In genomic region chr22:36075230-36075629, GRCh38 we compare ENCODE assay signal across 26 cellular contexts.
"Had no signal": no experiment of that assay in that cellular context is flagged by ENCODE, and none has a peak within 500 bp of the region (broad histone marks: within the 10 kb centered on the region; RNA-seq: fewer than 3 reads in every experiment).

No MANE protein-coding gene starts in this region.

- DNase-seq: stimulated activated CD4-positive, alpha-beta T cell treated with anti-CD3 and anti-CD28 coated beads, Interleukin-2, amount 100 ng/mL, for 48 hours; stimulated activated CD4-positive, alpha-beta T cell treated with anti-CD3 and anti-CD28 coated beads, Interleukin-4, amount 100 ng/mL, for 1 hour; stimulated activated CD4-positive, alpha-beta T cell treated with anti-CD3 and anti-CD28 coated beads, Interleukin-4, amount 100 ng/mL, for 24 hours; stimulated activated CD4-positive, alpha-beta T cell treated with anti-CD3 and anti-CD28 coated beads, Interleukin-4, amount 100 ng/mL, for 4 hours; stimulated activated CD8-positive, alpha-beta memory T cell treated with anti-CD3 and anti-CD28 coated beads, Interleukin-4, amount 100 ng/mL, for 48 hours; stimulated activated naive B cell treated with anti-CD40 and anti-IgM and Interleukin-4, amounts not matched to agents 10 μg/mL and 1 μg/mL and 100 μg/mL, for 72 hours; stimulated activated naive CD4-positive, alpha-beta T cell; stimulated activated naive CD4-positive, alpha-beta T cell treated with Interleukin-2 at 50 U/mL for 16 hours; stimulated activated naive CD8-positive, alpha-beta T cell treated with anti-CD3 and anti-CD28 coated beads, Interleukin-15, amount 100 ng/mL, for 72 hours; stimulated activated naive CD8-positive, alpha-beta T cell treated with anti-CD3 and anti-CD28 coated beads, Interleukin-15, Interleukin-2, amounts not matched to agents 100 U/mL and 50 U/mL, for 24 hours; stomach; substantia nigra; testis; thyroid gland; tibial artery; transverse colon; trophoblast cell; upper lobe of left lung; upper lobe of right lung; uterus had no signal

- H3K36me3 ChIP-seq: stomach, suprapubic skin, thoracic aorta, thyroid gland, tibial artery, tibial nerve, transverse colon, upper lobe of left lung, upper lobe of right lung, uterus, vagina had no signal

- ATAC-seq: stimulated activated effector memory CD8-positive, alpha-beta T cell treated with anti-CD3 and anti-CD28 coated beads, Interleukin-12 subunit alpha, Interleukin-12 subunit beta, amount 100 ng/mL, for 72 hours; stimulated activated memory B cell treated with anti-CD40 and anti-IgM and Interleukin-4, amounts not matched to agents 10 μg/mL and 1 μg/mL and 100 μg/mL, for 72 hours; stimulated activated naive B cell treated with anti-CD40 and anti-IgM and Interleukin-4, amounts not matched to agents 10 μg/mL and 1 μg/mL and 100 μg/mL, for 72 hours; stimulated activated naive CD8-positive, alpha-beta T cell treated with anti-CD3 and anti-CD28 coated beads, Interleukin-15, amount 100 ng/mL, for 72 hours; stimulated activated naive CD8-positive, alpha-beta T cell treated with anti-CD3 and anti-CD28 coated beads, Interleukin-15, Interleukin-2, amounts not matched to agents 100 U/mL and 50 U/mL, for 24 hours; upper lobe of right lung had no signal

- H3K4me1 ChIP-seq: stomach, testis, thyroid gland, tibial artery, transverse colon, upper lobe of left lung, upper lobe of right lung, vagina had no signal

- H3K4me3 ChIP-seq: stomach, suprapubic skin, testis, thoracic aorta, thyroid gland, tibial artery, tibial nerve, transverse colon, upper lobe of left lung, upper lobe of right lung, uterus, vagina had no signal

- H3K9me3 ChIP-seq: stomach, suprapubic skin, testis, thoracic aorta, thyroid gland, tibial artery, tibial nerve, transverse colon, upper lobe of left lung, upper lobe of right lung, uterus, vagina had no signal

- H3K27me3 ChIP-seq: stomach, suprapubic skin, testis, thyroid gland, tibial artery, tibial nerve, transverse colon, upper lobe of left lung, upper lobe of right lung, uterus, vagina had no signal

- H3K27ac ChIP-seq: stomach, suprapubic skin, testis, thoracic aorta, thyroid gland, tibial artery, tibial nerve, transverse colon, upper lobe of left lung, upper lobe of right lung, uterus, vagina had no signal
